ENCODE assay signal across 25 cellular contexts in genomic region chr5:77985247-77985646, GRCh38.
"Had no signal": no experiment of that assay in that cellular context is flagged by ENCODE, and none has a peak within 500 bp of the region (broad histone marks: within the 10 kb centered on the region; RNA-seq: fewer than 3 reads in every experiment).

No MANE protein-coding gene starts in this region.

- H3K27ac ChIP-seq: adrenal gland, breast epithelium, lower lobe of right lung, parathyroid adenoma, uterus, VCaP had no signal

- H3K36me3 Mint-ChIP-seq: activated naive CD8-positive, alpha-beta T cell had no signal

- H3K36me3 ChIP-seq: adrenal gland, breast epithelium, lower lobe of right lung, uterus had no signal

- H3K4me1 Mint-ChIP-seq: naive thymus-derived CD4-positive, alpha-beta T cell had no signal

- H3K79me2 ChIP-seq: parathyroid adenoma had no signal

- H3K9ac ChIP-seq: parathyroid adenoma had no signal

- FAIRE-seq: kidney had no signal

- H2AFZ ChIP-seq: parathyroid adenoma had no signal

- H3K27me3 Mint-ChIP-seq: activated naive CD8-positive, alpha-beta T cell had no signal

- H3K9me3 Mint-ChIP-seq: central memory CD8-positive, alpha-beta T cell; naive thymus-derived CD4-positive, alpha-beta T cell; stimulated activated naive CD8-positive, alpha-beta T cell treated with anti-CD3 and anti-CD28 coated beads, Interleukin-15, Interleukin-2, amounts not matched to agents 100 ng/mL and 50 ng/mL, for 24 hours; T-helper 2 cell treated with Interferon-gamma antibody and Interleukin-4, amounts not matched to agents 5 μg/mL and 100 μg/mL, for 36 hours had no signal

- H3K4me1 ChIP-seq: adrenal gland, breast epithelium, lower lobe of right lung, parathyroid adenoma, uterus had no signal

- H3K9me3 ChIP-seq: adrenal gland, breast epithelium, lower lobe of right lung, uterus had no signal

- H3K27ac Mint-ChIP-seq: activated CD8-positive, alpha-beta T cell treated with anti-CD3 and anti-CD28 coated beads, Interleukin-2, amount 10 ng/mL, durations not matched to agents 7 days and 5 days; activated naive CD8-positive, alpha-beta T cell; naive thymus-derived CD4-positive, alpha-beta T cell; stimulated activated naive CD8-positive, alpha-beta T cell treated with anti-CD3 and anti-CD28 coated beads, Interleukin-15, Interleukin-2, amounts not matched to agents 100 ng/mL and 50 ng/mL, for 24 hours; T-helper 2 cell treated with Interferon-gamma antibody and Interleukin-4, amounts not matched to agents 5 μg/mL and 100 μg/mL, for 36 hours had no signal

- DNase-seq: activated CD4-positive, alpha-beta T cell treated with anti-CD3 and anti-CD28 coated beads, Interleukin-2, amount 50 U/mL, for 1 hour; activated CD4-positive, CD25-positive, alpha-beta regulatory T cell treated with anti-CD3 and anti-CD28 coated beads, Interleukin-2, amount 50 U/mL, for 72 hours; activated CD8-positive, alpha-beta T cell treated with anti-CD3 and anti-CD28 coated beads, Interleukin-2, amount 10 ng/mL, durations not matched to agents 7 days and 5 days; activated gamma-delta T cell treated with Interleukin-2 at 50 U/mL for 16 hours; adrenal gland; cortex of kidney; effector CD8-positive, alpha-beta T cell; foreskin melanocyte; kidney; lower lobe of right lung; naive thymus-derived CD4-positive, alpha-beta T cell; nucleus accumbens; right cardiac atrium; stimulated activated CD4-positive, alpha-beta T cell treated with anti-CD3 and anti-CD28 coated beads, Interleukin-1b, Interleukin-23, amount 100 ng/mL, for 48 hours; trophoblast cell; uterus had no signal

- H3K4me3 ChIP-seq: adrenal gland, breast epithelium, lower lobe of right lung, uterus had no signal

- ATAC-seq: activated CD8-positive, alpha-beta T cell treated with anti-CD3 and anti-CD28 coated beads, Interleukin-2, amount 10 ng/mL, durations not matched to agents 7 days and 5 days; esophagus mucosa; left lobe of liver; lower lobe of right lung; naive thymus-derived CD4-positive, alpha-beta T cell; right cardiac atrium had no signal

- H3K27me3 ChIP-seq: adrenal gland, breast epithelium, uterus had no signal

- H3K4me3 Mint-ChIP-seq: activated CD8-positive, alpha-beta T cell treated with anti-CD3 and anti-CD28 coated beads, Interleukin-2, amount 10 ng/mL, durations not matched to agents 7 days and 5 days; activated naive CD8-positive, alpha-beta T cell; central memory CD8-positive, alpha-beta T cell; naive thymus-derived CD4-positive, alpha-beta T cell; stimulated activated naive CD8-positive, alpha-beta T cell treated with anti-CD3 and anti-CD28 coated beads, Interleukin-15, Interleukin-2, amounts not matched to agents 100 ng/mL and 50 ng/mL, for 24 hours; T-helper 2 cell treated with Interferon-gamma antibody and Interleukin-4, amounts not matched to agents 5 μg/mL and 100 μg/mL, for 36 hours had no signal
